In genomic region chr1:185652348-185652747, GRCh38 we compare ENCODE assay signal across 15 cellular contexts.
DNase-seq lines count a peak whose midpoint lies in the region; ATAC-seq and TF ChIP-seq lines count a peak whose summit lies in the region.
"Had no signal": no experiment of that assay in that cellular context is flagged by ENCODE, and none has a peak within 500 bp of the region (broad histone marks: within the 10 kb centered on the region; RNA-seq: fewer than 3 reads in every experiment).

No MANE protein-coding gene starts in this region.

- peaks cover 21 to 29% of the 10 kb centered on the region in 2 experiments for H3K9me3 Mint-ChIP-seq in H9
- H3K9me3 Mint-ChIP-seq: natural killer cell had no signal

- H3K56ac ChIP-seq in H9 (ENCODE audit: insufficient read length, low read depth, low read length) = no peak overlapping the region

- H3K4me3 ChIP-seq in RWPE2 (ENCODE audit: severe bottlenecking) (no peak overlapping the region), prostate gland (no peak overlapping the region), esophagus squamous epithelium (no peak overlapping the region)
- H3K4me3 ChIP-seq: ascending aorta, stomach had no signal

- peaks cover 4% of the 10 kb centered on the region for H3K27me3 Mint-ChIP-seq in H9 (ENCODE audit: low read depth)
- H3K27me3 Mint-ChIP-seq: activated CD8-positive, alpha-beta memory T cell treated with anti-CD3 and anti-CD28 coated beads, Interleukin-2, amount 10 ng/mL, durations not matched to agents 7 days and 5 days had no signal

- peaks cover 11 to 15% of the 10 kb centered on the region in 2 experiments for H3K4me1 Mint-ChIP-seq in H9

- no peak overlapping the region for H3K9ac ChIP-seq in H9 (ENCODE audit: extremely low read depth, insufficient read length, low read length)

- no peak overlapping the region for H2BK120ac ChIP-seq in H9 (ENCODE audit: low read depth, low read length, poor library complexity, severe bottlenecking)

- H2BK20ac ChIP-seq in H9 (ENCODE audit: low read depth, low read length, poor library complexity, severe bottlenecking) = no peak overlapping the region

- H3K27me3 ChIP-seq in H9 (ENCODE audit: insufficient read depth, low read length) = no peaks in the 10 kb centered on the region
- no peaks in the 10 kb centered on the region for H3K27me3 ChIP-seq in RWPE2 (ENCODE audit: insufficient read depth, poor library complexity, severe bottlenecking)
- no peaks in the 10 kb centered on the region for H3K27me3 ChIP-seq in foreskin keratinocyte
- H3K27me3 ChIP-seq in prostate gland (replicated peaks; ENCODE audit: insufficient read depth) = no peaks in the 10 kb centered on the region
- H3K27me3 ChIP-seq in esophagus squamous epithelium = peaks cover 0 to 15% (median 0%) of the 10 kb centered on the region in 4 donors
- H3K27me3 ChIP-seq: ascending aorta, stomach had no signal

- WGBS in H9 (ENCODE audit: extremely low coverage, insufficient read length, low lambda C conversion rate) = no CpG with 5 or more reads among the region's 2 CpGs
- WGBS in prostate gland = 96% methylated on average over 2 of the region's 2 CpGs
- WGBS in esophagus squamous epithelium, 2 donors = 77 to 79% methylated on average over 2 of the region's 2 CpGs

- H3K14ac ChIP-seq in H9 (ENCODE audit: insufficient read depth, low read length) = no peak overlapping the region

- H2AFZ ChIP-seq in H9 (ENCODE audit: low read length) = no peak overlapping the region

- H4K91ac ChIP-seq in H9 (ENCODE audit: insufficient read length, low read depth, low read length) = no peak overlapping the region

- no peak overlapping the region for H3K4ac ChIP-seq in H9 (ENCODE audit: low read depth, low read length)

- H3K9me3 ChIP-seq in H9 (ENCODE audit: control insufficient read depth, low read depth, low read length) (peaks cover 12% of the 10 kb centered on the region), RWPE2 (ENCODE audit: severe bottlenecking) (no peaks in the 10 kb centered on the region), prostate gland (no peaks in the 10 kb centered on the region), esophagus squamous epithelium (peaks cover 0 to 6% (median 0%) of the 10 kb centered on the region in 3 donors)
- H3K9me3 ChIP-seq: ascending aorta had no signal

- no peaks in the 10 kb centered on the region for H3K79me1 ChIP-seq in H9 (ENCODE audit: insufficient read depth, low read depth, low read length, poor library complexity, severe bottlenecking)

- no peak overlapping the region for H2BK15ac ChIP-seq in H9 (ENCODE audit: low read depth, low read length)

- H3K4me2 ChIP-seq in H9 (ENCODE audit: insufficient read depth, insufficient read length, low read length) = no peak overlapping the region

- no peak overlapping the region for H3K27ac ChIP-seq in H9 (ENCODE audit: insufficient read length, low read depth, low read length)
- H3K27ac ChIP-seq in RWPE2 (ENCODE audit: poor library complexity, severe bottlenecking) = no peak overlapping the region
- H3K27ac ChIP-seq in foreskin keratinocyte = no peak overlapping the region
- H3K27ac ChIP-seq in prostate gland = no peak overlapping the region
- no peak overlapping the region for H3K27ac ChIP-seq in esophagus squamous epithelium
- H3K27ac ChIP-seq: ascending aorta, stomach had no signal

- H4K20me1 ChIP-seq in H9 (ENCODE audit: control insufficient read depth, insufficient read depth, insufficient read length) = no peaks in the 10 kb centered on the region

- no peak overlapping the region for H3K23ac ChIP-seq in H9 (ENCODE audit: insufficient read length, low read depth, low read length)

- no peak overlapping the region for H4K5ac ChIP-seq in H9 (ENCODE audit: insufficient read length, low read depth, low read length)

- H3K18ac ChIP-seq in H9 (ENCODE audit: insufficient read length, low read depth, low read length) = no peak overlapping the region

- DNase-seq in DMS53 treated with DMSO at 0.1 percent for 48 hours (lab: John Stamatoyannopoulos, UW; ENCODE audit: unreplicated experiment) = peak; percentile 10
- DNase-seq in H9 = no peak
- DNase-seq in RWPE2 (ENCODE audit: low spot score) = no peak
- no peak for DNase-seq in foreskin keratinocyte
- DNase-seq in activated CD8-positive, alpha-beta memory T cell treated with anti-CD3 and anti-CD28 coated beads for 24 hours = no peak
- no peak for DNase-seq in prostate gland (ENCODE audit: low spot score)
- DNase-seq in esophagus squamous epithelium (lab: John Stamatoyannopoulos, UW) = no peak
- DNase-seq: activated CD8-positive, alpha-beta memory T cell treated with anti-CD3 and anti-CD28 coated beads, Interleukin-2, amount 10 ng/mL, durations not matched to agents 7 days and 5 days; EL; immature natural killer cell; natural killer cell; NCI-H2107; stomach had no signal

- no peaks in the 10 kb centered on the region for H3K36me3 ChIP-seq in RWPE2 (ENCODE audit: low read depth)
- no peaks in the 10 kb centered on the region for H3K36me3 ChIP-seq in prostate gland
- H3K36me3 ChIP-seq in esophagus squamous epithelium = no peaks in the 10 kb centered on the region
- H3K36me3 ChIP-seq: ascending aorta, stomach had no signal

- H3K4me1 ChIP-seq in H9 (ENCODE audit: insufficient read depth, low read length) (no peaks in the 10 kb centered on the region), RWPE2 (ENCODE audit: insufficient read depth, poor library complexity, severe bottlenecking) (peaks cover 6% of the 10 kb centered on the region), foreskin keratinocyte (peaks cover 8% of the 10 kb centered on the region), prostate gland (replicated peaks) (no peaks in the 10 kb centered on the region), esophagus squamous epithelium (peaks cover 0 to 7% (median 0%) of the 10 kb centered on the region in 3 donors)

- no peak overlapping the region for H3K27ac Mint-ChIP-seq in H9
- H3K27ac Mint-ChIP-seq: activated CD8-positive, alpha-beta memory T cell treated with anti-CD3 and anti-CD28 coated beads, Interleukin-2, amount 10 ng/mL, durations not matched to agents 7 days and 5 days; immature natural killer cell; natural killer cell had no signal

- no peak overlapping the region for H2AK5ac ChIP-seq in H9 (ENCODE audit: insufficient read length, low read length)

- TF ChIP-seq POLR2A in prostate gland (IDR thresholded peaks at IDR 0.05) = no peak
- no peak for TF ChIP-seq POLR2A in esophagus squamous epithelium (IDR thresholded peaks at IDR 0.05)

- H3K4me3 Mint-ChIP-seq in H9 = no peak overlapping the region
- H3K4me3 Mint-ChIP-seq: activated CD8-positive, alpha-beta memory T cell treated with anti-CD3 and anti-CD28 coated beads, Interleukin-2, amount 10 ng/mL, durations not matched to agents 7 days and 5 days; immature natural killer cell; natural killer cell had no signal

- intact Hi-C loops in prostate gland (cut with DNase I) (no loop called here), esophagus squamous epithelium (cut with DNase I) (no loop called here)

- H3T11ph ChIP-seq in H9 (ENCODE audit: low read length) = no peak overlapping the region

- H3K36me3 Mint-ChIP-seq in H9 (ENCODE audit: insufficient read depth in 1 of 3, low read depth in 3 of 3) = peaks cover 21 to 35% (median 21%) of the 10 kb centered on the region in 3 experiments
- H3K36me3 Mint-ChIP-seq: natural killer cell had no signal

- H4K8ac ChIP-seq in H9 (replicated peaks; ENCODE audit: insufficient read length, low read depth, low read length) = no peak overlapping the region

- ATAC-seq in RWPE2 (ENCODE audit: low read depth) (no peak), foreskin keratinocyte (no peak), GM18873 (IDR thresholded peaks at IDR 0.05; ENCODE audit: low FRiP score, unreplicated experiment) (no peak)
- ATAC-seq: activated CD8-positive, alpha-beta memory T cell treated with anti-CD3 and anti-CD28 coated beads, Interleukin-2, amount 10 ng/mL, durations not matched to agents 7 days and 5 days; natural killer cell had no signal

- no peak overlapping the region for H2BK12ac ChIP-seq in H9 (ENCODE audit: insufficient read length, low read depth, low read length)

- TF ChIP-seq CTCF in H9 (conservative IDR thresholded peaks at IDR 0.05) (peak; percentile 53), RWPE2 (IDR thresholded peaks at IDR 0.05; ENCODE audit: poor library complexity, severe bottlenecking) (peak; percentile 23), foreskin keratinocyte (conservative IDR thresholded peaks at IDR 0.05) (peak; percentile 47), prostate gland (IDR thresholded peaks at IDR 0.05) (no peak), esophagus squamous epithelium (IDR thresholded peaks at IDR 0.05) (peak in 1 of 6 experiments; percentile 26)

- H2BK5ac ChIP-seq in H9 (ENCODE audit: insufficient read length, low read length) = no peak overlapping the region

- no peaks in the 10 kb centered on the region for H3K23me2 ChIP-seq in H9 (ENCODE audit: insufficient read length, low read depth, low read length, poor library complexity, severe bottlenecking)

- H3K79me2 ChIP-seq in H9 (ENCODE audit: insufficient read depth, low read length) = no peaks in the 10 kb centered on the region

Comparison
In these comparisons a context has a peak if more than half of its experiments do, and no peak if none do; other contexts are left out.
1. CTCF ChIP-seq: peak in H9 (single experiment), RWPE2 (single experiment) and foreskin keratinocyte (single experiment); none in prostate gland (0 of 4).